ENCODE assay signal across 20 cellular contexts in the genomic region with DNA sequence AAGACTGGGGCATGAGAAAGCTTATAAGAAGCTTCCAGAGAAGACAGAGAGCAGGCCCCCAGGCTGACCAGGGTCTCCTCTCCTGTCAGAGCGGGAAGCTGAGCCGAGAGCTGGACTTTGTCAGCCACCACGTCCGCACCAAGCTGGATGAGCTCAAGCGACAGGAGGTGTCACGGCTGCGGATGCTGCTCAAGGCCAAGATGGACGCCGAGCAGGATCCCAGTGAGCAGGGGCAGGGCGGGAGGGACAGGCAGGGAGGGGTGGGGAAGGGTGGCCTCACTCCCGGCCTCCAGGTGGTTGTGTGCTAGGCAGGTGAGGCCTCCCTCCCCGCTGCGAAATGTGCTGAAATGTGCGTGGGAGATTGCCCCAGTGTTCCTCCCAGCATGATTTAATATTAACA. TPM values are rescaled to one million over a fixed set of nuclear protein-coding genes. Genes with fewer than 3 reads are reported as not detected.
DNase-seq lines count a peak whose midpoint lies in the region; ATAC-seq lines count a peak whose summit lies in the region.
"Had no signal": no experiment of that assay in that cellular context is flagged by ENCODE, and none has a peak within 500 bp of the region (broad histone marks: within the 10 kb centered on the region; RNA-seq: fewer than 3 reads in every experiment).

No MANE protein-coding gene starts in this region.

- no peak overlapping the region for H3K4me3 ChIP-seq in skeletal muscle tissue (ENCODE audit: low read length in 3 of 3)
- H3K4me3 ChIP-seq: K562, SJCRH30 had no signal

- ATAC-seq in HG02885 (IDR thresholded peaks at IDR 0.05; ENCODE audit: poor library complexity, unreplicated experiment) = no peak
- ATAC-seq: K562, Right ventricle myocardium inferior had no signal

- peak overlapping the region; percentile 49 for H3K27ac ChIP-seq in skeletal muscle tissue (ENCODE audit: low read depth, low read length)

- peaks cover 43% of the 10 kb centered on the region for H3K4me1 Mint-ChIP-seq in dendritic cell treated with granulocyte-macrophage colony-stimulating factor and Interleukin-4, amounts not matched to agents 40 ng/mL and 50 ng/mL, for 4 days (ENCODE audit: low read depth)

- H3K9ac ChIP-seq in skeletal muscle tissue (ENCODE audit: low read depth in 1 of 3, low read length in 3 of 3) = no peak overlapping the region

- H3K27ac Mint-ChIP-seq in dendritic cell treated with granulocyte-macrophage colony-stimulating factor and Interleukin-4, amounts not matched to agents 40 ng/mL and 50 ng/mL, for 4 days = peak overlapping the region; percentile 79
- H3K27ac Mint-ChIP-seq: CD4-positive, CD25-positive, alpha-beta regulatory T cell had no signal

- H3K27me3 ChIP-seq in skeletal muscle tissue (ENCODE audit: control insufficient read depth in 3 of 3, insufficient read depth in 3 of 3, low read length in 3 of 3) = no peaks in the 10 kb centered on the region
- H3K27me3 ChIP-seq: SJCRH30 had no signal

- H3K36me3 Mint-ChIP-seq in dendritic cell treated with granulocyte-macrophage colony-stimulating factor and Interleukin-4, amounts not matched to agents 40 ng/mL and 50 ng/mL, for 4 days (ENCODE audit: low read depth) = peaks cover 100% of the 10 kb centered on the region

- H3K27me3 Mint-ChIP-seq in dendritic cell treated with granulocyte-macrophage colony-stimulating factor and Interleukin-4, amounts not matched to agents 40 ng/mL and 50 ng/mL, for 4 days = no peaks in the 10 kb centered on the region
- H3K27me3 Mint-ChIP-seq: CD4-positive, CD25-positive, alpha-beta regulatory T cell had no signal

- peak; percentile 18 for DNase-seq in D341Med (ENCODE audit: low spot score)
- no peak for DNase-seq in NCI-H1048 (lab: John Stamatoyannopoulos, UW)
- DNase-seq: CD4-positive, CD25-positive, alpha-beta regulatory T cell; H9; Kasumi-1; NCI-H1105; NCI-H1436 treated with DMSO at 0.1 percent for 48 hours; NCI-H1930; NCI-H2107; NCI-H524 treated with DMSO at 0.1 percent for 48 hours; NCI-H774 had no signal

- no peaks in the 10 kb centered on the region for H3K9me3 ChIP-seq in skeletal muscle tissue (ENCODE audit: control insufficient read depth in 3 of 3, low read length in 3 of 3)
- H3K9me3 ChIP-seq: SJCRH30 had no signal

- H3K4me1 ChIP-seq in skeletal muscle tissue (ENCODE audit: control insufficient read depth in 3 of 3, insufficient read depth in 3 of 3, low read length in 3 of 3) = peaks cover 23 to 37% (median 32%) of the 10 kb centered on the region in 3 donors
- H3K4me1 ChIP-seq: SJCRH30 had no signal

- H3K36me3 ChIP-seq in skeletal muscle tissue (ENCODE audit: control insufficient read depth in 3 of 3, insufficient read depth in 3 of 3, low read length in 3 of 3) = peaks cover 30 to 33% (median 32%) of the 10 kb centered on the region in 3 donors

- intact Hi-C loops in dendritic cell treated with granulocyte-macrophage colony-stimulating factor and Interleukin-4, amounts not matched to agents 40 ng/mL and 50 ng/mL, for 4 days (cut with micrococcal nuclease) = no loop called here

- no peak overlapping the region for H3K4me3 Mint-ChIP-seq in dendritic cell treated with granulocyte-macrophage colony-stimulating factor and Interleukin-4, amounts not matched to agents 40 ng/mL and 50 ng/mL, for 4 days
- H3K4me3 Mint-ChIP-seq: CD4-positive, CD25-positive, alpha-beta regulatory T cell had no signal

- H3K9me3 Mint-ChIP-seq in dendritic cell treated with granulocyte-macrophage colony-stimulating factor and Interleukin-4, amounts not matched to agents 40 ng/mL and 50 ng/mL, for 4 days = no peaks in the 10 kb centered on the region
- H3K9me3 Mint-ChIP-seq: CD4-positive, CD25-positive, alpha-beta regulatory T cell; H9 had no signal

RNA-seq across cellular contexts. Expression of a gene that starts 5.6 kb away (rescaled TPM):
- total RNA-seq in skeletal muscle tissue = 107 TPM

RNA-seq across cellular contexts. Expression of a gene that starts 7.1 kb away (rescaled TPM):
- total RNA-seq in skeletal muscle tissue = not detected
- total RNA-seq: A172; CD4-positive, CD25-positive, alpha-beta regulatory T cell; HT1080; M059J; Right ventricle myocardium inferior; SJCRH30 had no signal

RNA-seq across cellular contexts. Expression of a gene that starts 27.8 kb away (rescaled TPM):
- total RNA-seq in skeletal muscle tissue = not detected
- total RNA-seq: A172; CD4-positive, CD25-positive, alpha-beta regulatory T cell; HT1080; Right ventricle myocardium inferior; SJCRH30 had no signal

RNA-seq across cellular contexts. Expression of a gene that starts 33.4 kb away (rescaled TPM):
- 26.1 TPM for total RNA-seq in skeletal muscle tissue

RNA-seq across cellular contexts. Expression of a gene that starts 37.2 kb away (rescaled TPM):
- total RNA-seq in skeletal muscle tissue = 14.1 TPM
